12 cellular contexts compared by ENCODE assay signal in the genomic region with DNA sequence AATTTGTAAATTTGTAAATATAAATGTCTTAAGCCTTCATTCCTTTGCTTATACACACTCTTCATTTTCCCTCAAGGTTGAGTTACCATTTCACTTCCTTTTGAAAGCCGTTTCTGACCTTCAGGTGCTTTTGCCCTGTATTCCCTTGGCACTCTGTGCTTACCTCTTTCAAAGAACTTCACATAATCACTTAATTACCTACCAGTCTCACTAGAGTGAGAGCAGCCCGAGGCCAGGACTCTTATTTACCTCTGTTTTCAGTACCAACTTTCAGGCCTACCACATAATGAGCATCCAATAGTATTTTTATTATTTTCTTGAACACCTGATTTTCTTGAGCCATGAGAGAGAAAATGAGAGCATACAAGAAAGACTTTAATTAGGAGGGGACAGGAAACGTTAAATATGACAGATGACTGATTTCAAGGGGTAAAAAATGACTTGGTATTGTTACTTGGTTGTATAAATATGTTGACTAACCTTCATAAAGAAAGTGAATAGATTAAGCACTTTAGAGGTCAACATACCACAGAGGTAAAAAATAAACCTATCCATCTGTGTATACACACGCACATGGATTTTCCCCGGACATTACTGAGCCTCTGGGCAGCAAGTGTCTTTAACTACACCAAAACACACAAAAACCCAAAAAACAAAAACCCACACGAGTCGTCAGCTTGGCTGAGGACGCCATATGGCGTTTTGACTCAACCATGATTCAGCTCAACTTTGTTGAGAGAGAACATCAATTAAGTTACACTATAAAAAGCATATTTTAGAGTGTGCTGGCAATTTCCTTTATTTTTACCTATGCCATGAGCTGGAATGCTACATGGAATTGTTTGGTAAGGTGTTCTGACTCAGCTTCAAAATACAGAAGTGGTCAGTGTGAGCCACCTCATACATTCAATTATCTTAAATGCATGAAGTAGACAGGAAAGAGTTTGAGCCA. TPM values are rescaled to one million over a fixed set of nuclear protein-coding genes. Genes with fewer than 3 reads are reported as not detected.
DNase-seq lines count a peak whose midpoint lies in the region; ATAC-seq and TF ChIP-seq lines count a peak whose summit lies in the region.
"Had no signal": no experiment of that assay in that cellular context is flagged by ENCODE, and none has a peak within 500 bp of the region (broad histone marks: within the 10 kb centered on the region; RNA-seq: fewer than 3 reads in every experiment).

No MANE protein-coding gene starts in this region.

- H3K36me3 ChIP-seq in Loucy (ENCODE audit: insufficient read depth, low read length) (no peaks in the 10 kb centered on the region), brain microvascular endothelial cell (replicated peaks) (no peaks in the 10 kb centered on the region)

- no peaks in the 10 kb centered on the region for H3K27me3 Mint-ChIP-seq in activated CD8-positive, alpha-beta T cell treated with anti-CD3 and anti-CD28 coated beads for 36 hours
- H3K27me3 Mint-ChIP-seq in activated CD8-positive, alpha-beta T cell treated with anti-CD3 and anti-CD28 coated beads, Interleukin-2, amount 10 ng/mL, durations not matched to agents 7 days and 5 days (ENCODE audit: low read depth), result no peaks in the 10 kb centered on the region
- no peaks in the 10 kb centered on the region for H3K27me3 Mint-ChIP-seq in stimulated activated naive B cell treated with anti-CD40 and anti-IgM and Interleukin-4, amounts not matched to agents 10 μg/mL and 1 μg/mL and 100 μg/mL, for 72 hours
- H3K27me3 Mint-ChIP-seq: T-cell had no signal

- H3K4me1 ChIP-seq in Loucy (ENCODE audit: insufficient read depth, low read length, poor library complexity, severe bottlenecking), result peaks cover 73% of the 10 kb centered on the region

- peak; percentile 27 for ATAC-seq in activated CD8-positive, alpha-beta T cell treated with anti-CD3 and anti-CD28 coated beads for 36 hours
- ATAC-seq in activated CD8-positive, alpha-beta T cell treated with anti-CD3 and anti-CD28 coated beads, Interleukin-2, amount 10 ng/mL, durations not matched to agents 7 days and 5 days, result no peak
- ATAC-seq in stimulated activated naive B cell treated with anti-CD40 and anti-IgM and Interleukin-4, amounts not matched to agents 10 μg/mL and 1 μg/mL and 100 μg/mL, for 72 hours (replicated peaks), result peak; percentile 60 to 63
- ATAC-seq in left colon, result no peak
- ATAC-seq: activated T-cell treated with anti-CD3 and anti-CD28 coated beads, Interleukin-2, amount 50 U/mL, for 4 hours; T-cell had no signal

- DNase-seq in activated CD8-positive, alpha-beta T cell treated with anti-CD3 and anti-CD28 coated beads for 36 hours, result no peak
- DNase-seq in activated CD8-positive, alpha-beta T cell treated with anti-CD3 and anti-CD28 coated beads, Interleukin-2, amount 10 ng/mL, durations not matched to agents 7 days and 5 days, result no peak
- DNase-seq in brain microvascular endothelial cell (peak; percentile 32), NCI-H2029 (lab: John Stamatoyannopoulos, UW) (no peak), left colon (no peak), NCI-H2171 treated with DMSO at 0.1 percent for 48 hours (lab: John Stamatoyannopoulos, UW) (no peak)
- peak; percentile 6 for DNase-seq in stimulated activated naive B cell treated with anti-CD40 and anti-IgM and Interleukin-4, amounts not matched to agents 10 μg/mL and 1 μg/mL and 100 μg/mL, for 72 hours
- DNase-seq: activated T-cell treated with anti-CD3 and anti-CD28 coated beads, Interleukin-2, amount 50 U/mL, for 4 hours; NCI-H2107; stimulated activated CD4-positive, alpha-beta T cell treated with anti-CD3 and anti-CD28 coated beads, Interleukin-2, amount 100 ng/mL, for 48 hours; T-cell had no signal

- no peaks in the 10 kb centered on the region for H3K9me2 ChIP-seq in Loucy (replicated peaks; ENCODE audit: low read depth, low read length)

- intact Hi-C loops in activated CD8-positive, alpha-beta T cell treated with anti-CD3 and anti-CD28 coated beads for 36 hours (cut with micrococcal nuclease), result no loop called here
- intact Hi-C loops in left colon (cut with DNase I, micrococcal nuclease), result no loop called here

- H2AFZ ChIP-seq in Loucy (ENCODE audit: low read length), result no peak overlapping the region

- H3K4me3 ChIP-seq in Loucy (ENCODE audit: low read length, poor library complexity, severe bottlenecking) (no peak overlapping the region), brain microvascular endothelial cell (ENCODE audit: low read depth, low read length) (no peak overlapping the region)

- in situ Hi-C loops in brain microvascular endothelial cell (cut with HindIII; ENCODE audit: low pct_ligation_motif_present, low sequenced_read_pairs), result no loop called here

- CTCF ChIA-PET in activated CD8-positive, alpha-beta T cell treated with anti-CD3 and anti-CD28 coated beads for 36 hours (lab: Charles Lee), result no interaction called here
- CTCF ChIA-PET in activated CD8-positive, alpha-beta T cell treated with anti-CD3 and anti-CD28 coated beads, Interleukin-2, amount 10 ng/mL, durations not matched to agents 7 days and 5 days (lab: Charles Lee), result no interaction called here

- peaks cover 18% of the 10 kb centered on the region for H3K36me3 Mint-ChIP-seq in activated CD8-positive, alpha-beta T cell treated with anti-CD3 and anti-CD28 coated beads for 36 hours (ENCODE audit: low read depth)
- peaks cover 9% of the 10 kb centered on the region for H3K36me3 Mint-ChIP-seq in activated CD8-positive, alpha-beta T cell treated with anti-CD3 and anti-CD28 coated beads, Interleukin-2, amount 10 ng/mL, durations not matched to agents 7 days and 5 days (ENCODE audit: low read depth)
- peaks cover 5 to 27% of the 10 kb centered on the region in 2 donors for H3K36me3 Mint-ChIP-seq in stimulated activated naive B cell treated with anti-CD40 and anti-IgM and Interleukin-4, amounts not matched to agents 10 μg/mL and 1 μg/mL and 100 μg/mL, for 72 hours

- no peaks in the 10 kb centered on the region for H3F3A ChIP-seq in Loucy (ENCODE audit: low read depth)

- H3K27me3 ChIP-seq in Loucy (ENCODE audit: insufficient read depth, low read length, poor library complexity, severe bottlenecking) (no peaks in the 10 kb centered on the region), brain microvascular endothelial cell (replicated peaks) (no peaks in the 10 kb centered on the region)

- POLR2A ChIA-PET in activated CD8-positive, alpha-beta T cell treated with anti-CD3 and anti-CD28 coated beads for 36 hours (lab: Charles Lee), result interaction anchor here (1.0 kb wide), 1 partner anchor 84 kb away, joined by 3 read pairs; no protein-coding TSS in a partner anchor
- POLR2A ChIA-PET in activated CD8-positive, alpha-beta T cell treated with anti-CD3 and anti-CD28 coated beads, Interleukin-2, amount 10 ng/mL, durations not matched to agents 7 days and 5 days (lab: Charles Lee), result interaction anchor here (0.6 kb wide), 1 partner anchor 961 kb away, joined by 3 read pairs; no protein-coding TSS in a partner anchor

- peak overlapping the region; percentile 88 for H3K27ac ChIP-seq in brain microvascular endothelial cell

- peak overlapping the region; percentile 21 for H3K27ac Mint-ChIP-seq in activated CD8-positive, alpha-beta T cell treated with anti-CD3 and anti-CD28 coated beads for 36 hours
- no peak overlapping the region for H3K27ac Mint-ChIP-seq in activated CD8-positive, alpha-beta T cell treated with anti-CD3 and anti-CD28 coated beads, Interleukin-2, amount 10 ng/mL, durations not matched to agents 7 days and 5 days
- H3K27ac Mint-ChIP-seq in stimulated activated naive B cell treated with anti-CD40 and anti-IgM and Interleukin-4, amounts not matched to agents 10 μg/mL and 1 μg/mL and 100 μg/mL, for 72 hours, result peak overlapping the region; percentile 74
- H3K27ac Mint-ChIP-seq: T-cell had no signal

- H3K4me1 Mint-ChIP-seq in activated CD8-positive, alpha-beta T cell treated with anti-CD3 and anti-CD28 coated beads for 36 hours (ENCODE audit: low read depth), result peaks cover 30% of the 10 kb centered on the region
- peaks cover 9% of the 10 kb centered on the region for H3K4me1 Mint-ChIP-seq in activated CD8-positive, alpha-beta T cell treated with anti-CD3 and anti-CD28 coated beads, Interleukin-2, amount 10 ng/mL, durations not matched to agents 7 days and 5 days (ENCODE audit: low read depth)
- peaks cover 19 to 39% of the 10 kb centered on the region in 2 donors for H3K4me1 Mint-ChIP-seq in stimulated activated naive B cell treated with anti-CD40 and anti-IgM and Interleukin-4, amounts not matched to agents 10 μg/mL and 1 μg/mL and 100 μg/mL, for 72 hours

- no peak overlapping the region for H3K4me3 Mint-ChIP-seq in activated CD8-positive, alpha-beta T cell treated with anti-CD3 and anti-CD28 coated beads for 36 hours
- no peak overlapping the region for H3K4me3 Mint-ChIP-seq in activated CD8-positive, alpha-beta T cell treated with anti-CD3 and anti-CD28 coated beads, Interleukin-2, amount 10 ng/mL, durations not matched to agents 7 days and 5 days
- H3K4me3 Mint-ChIP-seq in stimulated activated naive B cell treated with anti-CD40 and anti-IgM and Interleukin-4, amounts not matched to agents 10 μg/mL and 1 μg/mL and 100 μg/mL, for 72 hours, result peak overlapping the region in 1 of 2 donors; percentile 14
- H3K4me3 Mint-ChIP-seq: activated T-cell treated with anti-CD3 and anti-CD28 coated beads, Interleukin-2, amount 50 U/mL, for 4 hours; T-cell had no signal

- H3K79me2 ChIP-seq in Loucy (ENCODE audit: insufficient read depth, low read length), result peaks cover 100% of the 10 kb centered on the region

- no peak overlapping the region for H3K9ac ChIP-seq in Loucy (ENCODE audit: low read depth, low read length, poor library complexity, severe bottlenecking)

- H3K4me2 ChIP-seq in Loucy (ENCODE audit: low read depth, low read length, poor library complexity, severe bottlenecking), result peak overlapping the region; percentile 44

- H3K9me3 ChIP-seq in Loucy (ENCODE audit: insufficient read depth, low read depth, low read length), result no peaks in the 10 kb centered on the region

- H4K20me1 ChIP-seq in Loucy (ENCODE audit: insufficient read depth, low read length, poor library complexity, severe bottlenecking), result peaks cover 77% of the 10 kb centered on the region

- TF ChIP-seq CTCF in activated CD8-positive, alpha-beta T cell treated with anti-CD3 and anti-CD28 coated beads for 36 hours (IDR thresholded peaks at IDR 0.05), result no peak
- TF ChIP-seq CTCF in Loucy (conservative IDR thresholded peaks at IDR 0.05; ENCODE audit: low read length) (no peak), brain microvascular endothelial cell (IDR thresholded peaks at IDR 0.05; ENCODE audit: low read depth, low read length, missing control alignments) (no peak)

- H3K9me3 Mint-ChIP-seq in activated CD8-positive, alpha-beta T cell treated with anti-CD3 and anti-CD28 coated beads for 36 hours, result no peaks in the 10 kb centered on the region
- no peaks in the 10 kb centered on the region for H3K9me3 Mint-ChIP-seq in activated CD8-positive, alpha-beta T cell treated with anti-CD3 and anti-CD28 coated beads, Interleukin-2, amount 10 ng/mL, durations not matched to agents 7 days and 5 days (ENCODE audit: insufficient read depth)
- peaks cover 0 to 3% of the 10 kb centered on the region in 2 donors for H3K9me3 Mint-ChIP-seq in stimulated activated naive B cell treated with anti-CD40 and anti-IgM and Interleukin-4, amounts not matched to agents 10 μg/mL and 1 μg/mL and 100 μg/mL, for 72 hours
- H3K9me3 Mint-ChIP-seq: activated T-cell treated with anti-CD3 and anti-CD28 coated beads, Interleukin-2, amount 50 U/mL, for 4 hours; T-cell had no signal

RNA-seq across cellular contexts. Expression of a gene that starts 7.6 kb away (rescaled TPM):
- 100 to 1,000 TPM; 114 to 121 TPM for total RNA-seq in activated CD8-positive, alpha-beta T cell treated with anti-CD3 and anti-CD28 coated beads for 36 hours
- 100 to 1,000 TPM; 106 to 114 TPM for total RNA-seq in activated CD8-positive, alpha-beta T cell treated with anti-CD3 and anti-CD28 coated beads, Interleukin-2, amount 10 ng/mL, durations not matched to agents 7 days and 5 days
- 10 to 100 TPM; 65.6 to 69.9 TPM for total RNA-seq in left colon

Comparison
In these comparisons a context has a peak if more than half of its experiments do, and no peak if none do; other contexts are left out.
1. ATAC-seq: peak in activated CD8-positive, alpha-beta T cell treated with anti-CD3 and anti-CD28 coated beads for 36 hours (single experiment) and stimulated activated naive B cell treated with anti-CD40 and anti-IgM and Interleukin-4, amounts not matched to agents 10 μg/mL and 1 μg/mL and 100 μg/mL, for 72 hours (2 of 2); none in activated CD8-positive, alpha-beta T cell treated with anti-CD3 and anti-CD28 coated beads, Interleukin-2, amount 10 ng/mL, durations not matched to agents 7 days and 5 days (single experiment) and left colon (single experiment).
2. DNase-seq: peak in brain microvascular endothelial cell (single experiment) and stimulated activated naive B cell treated with anti-CD40 and anti-IgM and Interleukin-4, amounts not matched to agents 10 μg/mL and 1 μg/mL and 100 μg/mL, for 72 hours (single experiment); none in activated CD8-positive, alpha-beta T cell treated with anti-CD3 and anti-CD28 coated beads for 36 hours (single experiment), activated CD8-positive, alpha-beta T cell treated with anti-CD3 and anti-CD28 coated beads, Interleukin-2, amount 10 ng/mL, durations not matched to agents 7 days and 5 days (single experiment), NCI-H2029 (single experiment), left colon (0 of 2) and NCI-H2171 treated with DMSO at 0.1 percent for 48 hours (single experiment).